ENCODE assay signal across 8 cellular contexts in the genomic region with DNA sequence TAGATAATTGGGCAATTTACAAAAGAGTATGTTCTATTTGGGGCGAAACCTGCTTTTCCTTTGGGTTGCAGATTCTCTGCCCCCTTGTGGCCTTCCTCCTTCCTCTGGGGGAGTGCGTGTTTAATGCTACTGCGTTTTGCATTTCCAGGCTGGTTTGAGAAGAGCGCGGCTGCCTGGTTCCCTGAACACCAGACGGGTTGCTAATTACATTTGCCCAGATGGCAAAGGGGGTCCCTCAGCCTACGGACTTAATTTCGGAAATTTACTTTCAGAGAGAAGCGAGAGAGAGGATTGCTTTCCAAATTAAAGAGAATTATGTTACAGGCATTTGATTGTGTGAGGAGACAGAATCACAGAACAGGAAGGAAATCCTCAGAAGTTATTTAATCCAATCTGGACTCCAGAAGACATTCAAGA.
A peak's percentile ranks its signal among the peaks of the same experiment; 100 is the strongest.
DNase-seq lines count a peak whose midpoint lies in the region; ATAC-seq and TF ChIP-seq lines count a peak whose summit lies in the region.

No MANE protein-coding gene starts in this region.

- no peaks in the 10 kb centered on the region for H3K36me3 ChIP-seq in endocrine pancreas (ENCODE audit: control insufficient read depth, insufficient read depth, low read length)

- ATAC-seq in HG02852 (IDR thresholded peaks at IDR 0.05; ENCODE audit: unreplicated experiment), result no peak

- no peak overlapping the region for H3K9ac ChIP-seq in endocrine pancreas (ENCODE audit: control insufficient read depth, insufficient read depth, low read length)

- no peaks in the 10 kb centered on the region for H3K4me1 ChIP-seq in endocrine pancreas (ENCODE audit: control insufficient read depth, insufficient read depth, low read length)

- TF ChIP-seq CTCF in HFF-Myc (IDR thresholded peaks at IDR 0.05; ENCODE audit: low read depth, low read length, missing control alignments), result peak; percentile 79

- DNase-seq in CD1c-positive myeloid dendritic cell (ENCODE audit: extremely low spot score) (peak; percentile 60), HFF-Myc (ENCODE audit: extremely low read depth, low read depth) (peak; percentile 5), SHP77 treated with DMSO at 0.1 percent for 48 hours (lab: John Stamatoyannopoulos, UW) (peak; percentile 76), medulla oblongata (ENCODE audit: extremely low spot score) (peak; percentile 86), substantia nigra (lab: John Stamatoyannopoulos, UW) (peak in 42 of 49 donors; percentile 2 to 75 (median 37)), NCI-H2196 (lab: John Stamatoyannopoulos, UW; ENCODE audit: unreplicated experiment) (no peak)

- H3K27ac ChIP-seq in substantia nigra (ENCODE audit: low read depth, low read length, poor library complexity, severe bottlenecking), result no peak overlapping the region

- no peaks in the 10 kb centered on the region for H3K27me3 ChIP-seq in endocrine pancreas (ENCODE audit: control insufficient read depth, insufficient read depth, low read length)

- no peak overlapping the region for H3K4me3 ChIP-seq in HFF-Myc (replicated peaks; ENCODE audit: low read depth, low read length)
- peak overlapping the region; percentile 49 for H3K4me3 ChIP-seq in endocrine pancreas (ENCODE audit: control insufficient read depth, insufficient read depth, low read length)

- H3K9me3 ChIP-seq in endocrine pancreas (ENCODE audit: control insufficient read depth, low read length), result no peaks in the 10 kb centered on the region
